ENCODE assay signal across 8 cellular contexts in the genomic region with DNA sequence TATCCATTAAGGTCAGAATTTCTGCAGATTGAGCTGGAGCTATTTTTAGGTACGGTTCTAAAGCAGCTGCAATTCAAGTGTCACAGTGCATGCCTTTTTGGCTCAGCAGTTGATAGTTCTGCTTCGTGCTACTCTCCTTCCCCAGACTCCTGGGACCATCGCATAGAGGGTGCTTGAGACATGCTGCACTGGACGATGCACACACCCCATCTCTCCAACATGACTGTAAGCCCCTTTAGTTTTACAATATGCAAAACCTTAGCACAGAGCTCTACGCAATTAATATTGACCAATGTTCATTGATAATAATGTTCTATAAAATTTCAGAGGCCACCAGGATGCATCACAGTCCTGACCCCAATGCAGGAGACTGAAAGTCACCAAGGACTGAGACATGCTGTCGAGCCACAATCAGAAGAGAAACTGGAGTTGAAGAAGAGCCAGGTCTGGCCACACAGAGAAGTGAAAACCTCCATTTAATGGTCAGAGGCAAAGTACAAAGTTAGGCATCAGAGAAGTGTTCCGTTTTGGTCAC.
A peak's percentile ranks its signal among the peaks of the same experiment; 100 is the strongest.
DNase-seq lines count a peak whose midpoint lies in the region; ATAC-seq and TF ChIP-seq lines count a peak whose summit lies in the region.

No MANE protein-coding gene starts in this region.

- H3K36me3 ChIP-seq in breast epithelium = no peaks in the 10 kb centered on the region

- H3K27ac Mint-ChIP-seq in glutamatergic neuron (ENCODE audit: unreplicated experiment) = peak overlapping the region; percentile 97
- no peak overlapping the region for H3K27ac Mint-ChIP-seq in activated T-helper 17 cell treated with anti-CD3 and anti-CD28 coated beads, Interleukin-2, amount 50 U/mL, for 72 hours
- no peak overlapping the region for H3K27ac Mint-ChIP-seq in activated CD8-positive, alpha-beta memory T cell treated with anti-CD3 and anti-CD28 coated beads, Interleukin-2, amount 10 ng/mL, durations not matched to agents 7 days and 5 days
- no peak overlapping the region for H3K27ac Mint-ChIP-seq in activated naive CD8-positive, alpha-beta T cell treated with anti-CD3 and anti-CD28 coated beads for 36 hours

- CTCF ChIA-PET in activated CD8-positive, alpha-beta memory T cell treated with anti-CD3 and anti-CD28 coated beads, Interleukin-2, amount 10 ng/mL, durations not matched to agents 7 days and 5 days (lab: Charles Lee) = no interaction called here

- TF ChIP-seq CTCF in glutamatergic neuron (IDR thresholded peaks at IDR 0.05; ENCODE audit: partially characterized antibody, unreplicated experiment) = no peak
- TF ChIP-seq CTCF in breast epithelium (IDR thresholded peaks at IDR 0.05) = no peak

- peaks cover 7% of the 10 kb centered on the region for H3K9me3 Mint-ChIP-seq in glutamatergic neuron (ENCODE audit: unreplicated experiment)
- peaks cover 4% of the 10 kb centered on the region for H3K9me3 Mint-ChIP-seq in activated T-helper 17 cell treated with anti-CD3 and anti-CD28 coated beads, Interleukin-2, amount 50 U/mL, for 72 hours
- no peaks in the 10 kb centered on the region for H3K9me3 Mint-ChIP-seq in activated CD8-positive, alpha-beta memory T cell treated with anti-CD3 and anti-CD28 coated beads, Interleukin-2, amount 10 ng/mL, durations not matched to agents 7 days and 5 days (ENCODE audit: low read depth)
- H3K9me3 Mint-ChIP-seq in activated naive CD8-positive, alpha-beta T cell treated with anti-CD3 and anti-CD28 coated beads for 36 hours = peaks cover 1% of the 10 kb centered on the region

- no peak overlapping the region for H3K4me3 ChIP-seq in breast epithelium

- H3K27me3 Mint-ChIP-seq in glutamatergic neuron (ENCODE audit: unreplicated experiment) = peaks cover 6% of the 10 kb centered on the region
- H3K27me3 Mint-ChIP-seq in activated T-helper 17 cell treated with anti-CD3 and anti-CD28 coated beads, Interleukin-2, amount 50 U/mL, for 72 hours = peaks cover 16% of the 10 kb centered on the region
- peaks cover 36% of the 10 kb centered on the region for H3K27me3 Mint-ChIP-seq in activated CD8-positive, alpha-beta memory T cell treated with anti-CD3 and anti-CD28 coated beads, Interleukin-2, amount 10 ng/mL, durations not matched to agents 7 days and 5 days
- H3K27me3 Mint-ChIP-seq in activated naive CD8-positive, alpha-beta T cell treated with anti-CD3 and anti-CD28 coated beads for 36 hours = peaks cover 28% of the 10 kb centered on the region

- DNase-seq in glutamatergic neuron (no peak), breast epithelium (ENCODE audit: low spot score in 2 of 2) (no peak)
- no peak for DNase-seq in activated CD8-positive, alpha-beta memory T cell treated with anti-CD3 and anti-CD28 coated beads, Interleukin-2, amount 10 ng/mL, durations not matched to agents 7 days and 5 days
- no peak for DNase-seq in activated naive CD8-positive, alpha-beta T cell treated with anti-CD3 and anti-CD28 coated beads for 36 hours

- peaks cover 51% of the 10 kb centered on the region for H3K4me1 Mint-ChIP-seq in glutamatergic neuron (ENCODE audit: low read depth, unreplicated experiment)
- peaks cover 4% of the 10 kb centered on the region for H3K4me1 Mint-ChIP-seq in activated T-helper 17 cell treated with anti-CD3 and anti-CD28 coated beads, Interleukin-2, amount 50 U/mL, for 72 hours
- H3K4me1 Mint-ChIP-seq in activated CD8-positive, alpha-beta memory T cell treated with anti-CD3 and anti-CD28 coated beads, Interleukin-2, amount 10 ng/mL, durations not matched to agents 7 days and 5 days = peaks cover 17% of the 10 kb centered on the region
- H3K4me1 Mint-ChIP-seq in activated naive CD8-positive, alpha-beta T cell treated with anti-CD3 and anti-CD28 coated beads for 36 hours = peaks cover 21% of the 10 kb centered on the region

- ATAC-seq in GM18499 (IDR thresholded peaks at IDR 0.05; ENCODE audit: insufficient read depth, unreplicated experiment) = peak; percentile 54
- ATAC-seq in GM21447 (IDR thresholded peaks at IDR 0.05; ENCODE audit: unreplicated experiment) = peak; percentile 73
- peak; percentile 66 for ATAC-seq in HG03432 (IDR thresholded peaks at IDR 0.05; ENCODE audit: unreplicated experiment)
- no peak for ATAC-seq in activated T-helper 17 cell treated with anti-CD3 and anti-CD28 coated beads, Interleukin-2, amount 50 U/mL, for 72 hours (replicated peaks)
- ATAC-seq in activated CD8-positive, alpha-beta memory T cell treated with anti-CD3 and anti-CD28 coated beads, Interleukin-2, amount 10 ng/mL, durations not matched to agents 7 days and 5 days = no peak

- H3K4me3 Mint-ChIP-seq in glutamatergic neuron (ENCODE audit: unreplicated experiment) = peak overlapping the region; percentile 86
- H3K4me3 Mint-ChIP-seq in activated T-helper 17 cell treated with anti-CD3 and anti-CD28 coated beads, Interleukin-2, amount 50 U/mL, for 72 hours = no peak overlapping the region
- no peak overlapping the region for H3K4me3 Mint-ChIP-seq in activated CD8-positive, alpha-beta memory T cell treated with anti-CD3 and anti-CD28 coated beads, Interleukin-2, amount 10 ng/mL, durations not matched to agents 7 days and 5 days
- no peak overlapping the region for H3K4me3 Mint-ChIP-seq in activated naive CD8-positive, alpha-beta T cell treated with anti-CD3 and anti-CD28 coated beads for 36 hours

- no peaks in the 10 kb centered on the region for H3K27me3 ChIP-seq in breast epithelium

- peaks cover under 1% of the 10 kb centered on the region for H3K36me3 Mint-ChIP-seq in glutamatergic neuron (ENCODE audit: unreplicated experiment)
- H3K36me3 Mint-ChIP-seq in activated T-helper 17 cell treated with anti-CD3 and anti-CD28 coated beads, Interleukin-2, amount 50 U/mL, for 72 hours (ENCODE audit: low read depth) = no peaks in the 10 kb centered on the region
- no peaks in the 10 kb centered on the region for H3K36me3 Mint-ChIP-seq in activated CD8-positive, alpha-beta memory T cell treated with anti-CD3 and anti-CD28 coated beads, Interleukin-2, amount 10 ng/mL, durations not matched to agents 7 days and 5 days
- no peaks in the 10 kb centered on the region for H3K36me3 Mint-ChIP-seq in activated naive CD8-positive, alpha-beta T cell treated with anti-CD3 and anti-CD28 coated beads for 36 hours

- H3K27ac ChIP-seq in breast epithelium = no peak overlapping the region

- intact Hi-C loops in breast epithelium (cut with DNase I; ENCODE audit: low total_unique reads) = no loop called here

- no peaks in the 10 kb centered on the region for H3K4me1 ChIP-seq in breast epithelium

- TF ChIP-seq POLR2A in breast epithelium (IDR thresholded peaks at IDR 0.05) = no peak

- no peaks in the 10 kb centered on the region for H3K9me3 ChIP-seq in breast epithelium

Comparison
In these comparisons a context has a peak if more than half of its experiments do, and no peak if none do; other contexts are left out.
1. ATAC-seq: peak in GM18499 (single experiment), GM21447 (single experiment) and HG03432 (single experiment); none in activated T-helper 17 cell treated with anti-CD3 and anti-CD28 coated beads, Interleukin-2, amount 50 U/mL, for 72 hours (single experiment) and activated CD8-positive, alpha-beta memory T cell treated with anti-CD3 and anti-CD28 coated beads, Interleukin-2, amount 10 ng/mL, durations not matched to agents 7 days and 5 days (single experiment).